1 cellular context compared by ENCODE assay signal in the genomic region with DNA sequence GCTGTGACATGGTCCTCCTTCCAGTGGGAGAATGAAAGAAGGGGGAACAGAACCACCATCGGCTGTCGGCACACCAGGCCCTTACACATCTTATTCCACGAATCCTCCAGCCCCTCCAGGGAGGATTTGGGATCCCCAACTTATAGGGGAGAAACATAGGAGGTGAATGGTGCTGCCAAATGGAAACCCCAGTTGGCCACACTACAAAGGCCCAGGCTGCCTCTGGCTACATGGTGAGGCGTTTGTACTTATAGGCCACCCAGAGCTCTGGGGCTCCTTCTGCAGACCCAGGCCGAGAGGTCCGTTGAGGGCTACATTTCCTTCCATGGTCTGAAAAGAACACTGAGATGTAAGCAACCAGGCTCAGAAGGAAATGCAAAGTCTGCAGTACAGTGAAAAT.
TF ChIP-seq lines count a peak whose summit lies in the region.

No MANE protein-coding gene starts in this region.

TF ChIP-seq in H1, 55 proteins besides CTCF, POLR2A, EP300 and RAD21:
- TF ChIP-seq JUN (IDR thresholded peaks at IDR 0.05; ENCODE audit: low read depth, low read length) (no peak), JUND (IDR thresholded peaks at IDR 0.05; ENCODE audit: low read length) (no peak), RNF2 (IDR thresholded peaks at IDR 0.05; ENCODE audit: borderline replicate concordance, low read depth, low read length, missing control alignments, poor library complexity, severe bottlenecking) (no peak), ZNF274 (IDR thresholded peaks at IDR 0.05; ENCODE audit: borderline replicate concordance, extremely low read depth, low read length) (no peak), BRCA1 (IDR thresholded peaks at IDR 0.05; ENCODE audit: low read depth, low read length) (no peak)
- TF ChIP-seq, protein P1, sequence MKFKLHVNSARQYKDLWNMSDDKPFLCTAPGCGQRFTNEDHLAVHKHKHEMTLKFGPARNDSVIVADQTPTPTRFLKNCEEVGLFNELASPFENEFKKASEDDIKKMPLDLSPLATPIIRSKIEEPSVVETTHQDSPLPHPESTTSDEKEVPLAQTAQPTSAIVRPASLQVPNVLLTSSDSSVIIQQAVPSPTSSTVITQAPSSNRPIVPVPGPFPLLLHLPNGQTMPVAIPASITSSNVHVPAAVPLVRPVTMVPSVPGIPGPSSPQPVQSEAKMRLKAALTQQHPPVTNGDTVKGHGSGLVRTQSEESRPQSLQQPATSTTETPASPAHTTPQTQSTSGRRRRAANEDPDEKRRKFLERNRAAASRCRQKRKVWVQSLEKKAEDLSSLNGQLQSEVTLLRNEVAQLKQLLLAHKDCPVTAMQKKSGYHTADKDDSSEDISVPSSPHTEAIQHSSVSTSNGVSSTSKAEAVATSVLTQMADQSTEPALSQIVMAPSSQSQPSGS (IDR thresholded peaks at IDR 0.05; ENCODE audit: low read length) = no peak
- TF ChIP-seq, protein P2, sequence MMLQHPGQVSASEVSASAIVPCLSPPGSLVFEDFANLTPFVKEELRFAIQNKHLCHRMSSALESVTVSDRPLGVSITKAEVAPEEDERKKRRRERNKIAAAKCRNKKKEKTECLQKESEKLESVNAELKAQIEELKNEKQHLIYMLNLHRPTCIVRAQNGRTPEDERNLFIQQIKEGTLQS (IDR thresholded peaks at IDR 0.05; ENCODE audit: insufficient read depth, low read depth, low read length) = no peak
